ENCODE assay signal across 9 cellular contexts in the genomic region with DNA sequence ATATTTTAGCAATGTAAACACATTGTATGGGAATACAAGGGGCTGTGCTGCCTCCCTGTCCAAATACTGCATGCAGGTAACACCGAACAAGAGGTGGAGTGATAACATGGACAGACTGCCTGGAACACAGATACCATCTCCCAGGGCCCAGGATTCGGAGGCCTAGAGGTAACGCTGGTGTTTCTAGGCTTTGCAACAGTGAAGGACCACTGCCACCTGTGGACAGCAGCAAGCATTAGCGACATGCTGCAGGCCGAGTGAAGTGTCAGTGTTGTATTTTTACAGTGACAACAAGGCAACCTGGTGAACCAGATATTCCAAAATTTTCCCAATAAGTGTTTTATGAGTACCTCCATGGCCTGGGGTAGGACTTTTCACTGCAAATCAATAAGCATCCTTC.
DNase-seq lines count a peak whose midpoint lies in the region; TF ChIP-seq lines count a peak whose summit lies in the region.
"Had no signal": no experiment of that assay in that cellular context is flagged by ENCODE, and none has a peak within 500 bp of the region (broad histone marks: within the 10 kb centered on the region; RNA-seq: fewer than 3 reads in every experiment).

No MANE protein-coding gene starts in this region.

- no peaks in the 10 kb centered on the region for H3K36me3 ChIP-seq in tibial artery

- H3K27ac ChIP-seq in tibial artery: no peak overlapping the region

- no peaks in the 10 kb centered on the region for H3K9me3 ChIP-seq in tibial artery

- DNase-seq in DMS153 (lab: John Stamatoyannopoulos, UW) (peak; percentile 20), H4 (ENCODE audit: low spot score) (peak; percentile 8), SW480 (ENCODE audit: low spot score) (peak; percentile 44), left kidney (ENCODE audit: low read depth, low spot score) (peak; percentile 81), T-helper 1 cell (no peak), SW 1271 (lab: John Stamatoyannopoulos, UW) (no peak), cerebellar nuclear complex (lab: John Stamatoyannopoulos, UW) (no peak), tibial artery (no peak)

- TF ChIP-seq CTCF in tibial artery (IDR thresholded peaks at IDR 0.05): no peak

- H3K27me3 ChIP-seq in tibial artery: no peaks in the 10 kb centered on the region

- H3K4me1 ChIP-seq in tibial artery: no peaks in the 10 kb centered on the region

- no peak overlapping the region for H3K4me3 ChIP-seq in tibial artery
- H3K4me3 ChIP-seq: K562 had no signal

- intact Hi-C loops in tibial artery (cut with DNase I; ENCODE audit: low total_unique reads): no loop called here

Comparison
In these comparisons a context has a peak if more than half of its experiments do, and no peak if none do; other contexts are left out.
1. DNase-seq: peak in DMS153 (single experiment), H4 (single experiment), SW480 (single experiment) and left kidney (single experiment); none in T-helper 1 cell (0 of 5), SW 1271 (0 of 2), cerebellar nuclear complex (0 of 2) and tibial artery (0 of 2).